In the genomic region with DNA sequence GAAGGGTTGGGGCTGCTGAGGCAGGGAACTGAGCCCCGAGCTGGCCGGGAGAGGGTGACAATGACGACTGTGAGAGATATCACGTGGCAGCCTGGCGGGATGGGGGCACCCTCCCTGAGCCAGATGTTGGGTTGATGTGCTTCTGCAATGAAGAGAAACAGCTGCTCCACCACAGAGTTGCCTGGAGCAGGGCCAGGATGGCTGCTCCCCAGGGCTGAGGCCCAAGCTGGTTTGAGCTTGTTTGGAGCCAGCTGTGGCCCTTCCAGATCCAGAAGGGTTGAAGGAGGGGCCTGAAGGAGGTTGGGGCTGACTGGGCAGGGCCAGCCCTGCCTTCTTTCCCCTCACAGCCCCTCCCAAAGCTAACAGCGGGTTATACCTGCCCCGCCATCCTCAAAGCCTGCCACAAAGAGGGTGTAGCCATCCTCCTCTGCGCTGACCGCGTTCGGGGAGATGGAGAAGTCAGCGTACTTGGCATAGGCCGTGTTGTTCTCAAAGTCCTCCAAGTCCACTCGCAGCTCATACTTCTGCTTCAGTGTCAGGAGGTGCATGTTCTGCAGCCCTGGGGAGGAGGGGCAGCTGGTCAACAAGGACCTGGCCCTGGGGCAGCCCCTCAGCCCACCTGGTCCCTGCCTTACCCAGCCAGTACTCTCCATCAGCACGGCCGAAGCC, we compare ENCODE assay signal across 1 cellular context.
TF ChIP-seq lines count a peak whose summit lies in the region.

No MANE protein-coding gene starts in this region.

TF ChIP-seq in K562, 482 proteins besides CTCF, POLR2A, EP300 and RAD21 (continued from another document and continues in another):
- no peak for TF ChIP-seq IFI16 (CRISPR knock-in tag; IDR thresholded peaks at IDR 0.05)
- TF ChIP-seq MEF2D (tag; conservative IDR thresholded peaks at IDR 0.05; ENCODE audit: low read depth), result no peak
- no peak for TF ChIP-seq FOXK1 (CRISPR knock-in tag; IDR thresholded peaks at IDR 0.05; ENCODE audit: borderline replicate concordance)
- TF ChIP-seq RAD51 (IDR thresholded peaks at IDR 0.05; ENCODE audit: borderline replicate concordance, low read depth), result 0 out of 2 replicates have a peak, but pooled peaks have one; percentile 31
- no peak for TF ChIP-seq BRD4 (IDR thresholded peaks at IDR 0.05)
- TF ChIP-seq ZNF699 (CRISPR knock-in tag; IDR thresholded peaks at IDR 0.05; ENCODE audit: insufficient replicate concordance), result no peak
- no peak for TF ChIP-seq ZBTB17 (CRISPR knock-in tag; IDR thresholded peaks at IDR 0.05)
- TF ChIP-seq KLF16 (IDR thresholded peaks at IDR 0.05), result peak; percentile 85
- TF ChIP-seq, protein P1, sequence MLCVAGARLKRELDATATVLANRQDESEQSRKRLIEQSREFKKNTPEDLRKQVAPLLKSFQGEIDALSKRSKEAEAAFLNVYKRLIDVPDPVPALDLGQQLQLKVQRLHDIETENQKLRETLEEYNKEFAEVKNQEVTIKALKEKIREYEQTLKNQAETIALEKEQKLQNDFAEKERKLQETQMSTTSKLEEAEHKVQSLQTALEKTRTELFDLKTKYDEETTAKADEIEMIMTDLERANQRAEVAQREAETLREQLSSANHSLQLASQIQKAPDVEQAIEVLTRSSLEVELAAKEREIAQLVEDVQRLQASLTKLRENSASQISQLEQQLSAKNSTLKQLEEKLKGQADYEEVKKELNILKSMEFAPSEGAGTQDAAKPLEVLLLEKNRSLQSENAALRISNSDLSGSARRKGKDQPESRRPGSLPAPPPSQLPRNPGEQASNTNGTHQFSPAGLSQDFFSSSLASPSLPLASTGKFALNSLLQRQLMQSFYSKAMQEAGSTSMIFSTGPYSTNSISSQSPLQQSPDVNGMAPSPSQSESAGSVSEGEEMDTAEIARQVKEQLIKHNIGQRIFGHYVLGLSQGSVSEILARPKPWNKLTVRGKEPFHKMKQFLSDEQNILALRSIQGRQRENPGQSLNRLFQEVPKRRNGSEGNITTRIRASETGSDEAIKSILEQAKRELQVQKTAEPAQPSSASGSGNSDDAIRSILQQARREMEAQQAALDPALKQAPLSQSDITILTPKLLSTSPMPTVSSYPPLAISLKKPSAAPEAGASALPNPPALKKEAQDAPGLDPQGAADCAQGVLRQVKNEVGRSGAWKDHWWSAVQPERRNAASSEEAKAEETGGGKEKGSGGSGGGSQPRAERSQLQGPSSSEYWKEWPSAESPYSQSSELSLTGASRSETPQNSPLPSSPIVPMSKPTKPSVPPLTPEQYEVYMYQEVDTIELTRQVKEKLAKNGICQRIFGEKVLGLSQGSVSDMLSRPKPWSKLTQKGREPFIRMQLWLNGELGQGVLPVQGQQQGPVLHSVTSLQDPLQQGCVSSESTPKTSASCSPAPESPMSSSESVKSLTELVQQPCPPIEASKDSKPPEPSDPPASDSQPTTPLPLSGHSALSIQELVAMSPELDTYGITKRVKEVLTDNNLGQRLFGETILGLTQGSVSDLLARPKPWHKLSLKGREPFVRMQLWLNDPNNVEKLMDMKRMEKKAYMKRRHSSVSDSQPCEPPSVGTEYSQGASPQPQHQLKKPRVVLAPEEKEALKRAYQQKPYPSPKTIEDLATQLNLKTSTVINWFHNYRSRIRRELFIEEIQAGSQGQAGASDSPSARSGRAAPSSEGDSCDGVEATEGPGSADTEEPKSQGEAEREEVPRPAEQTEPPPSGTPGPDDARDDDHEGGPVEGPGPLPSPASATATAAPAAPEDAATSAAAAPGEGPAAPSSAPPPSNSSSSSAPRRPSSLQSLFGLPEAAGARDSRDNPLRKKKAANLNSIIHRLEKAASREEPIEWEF (CRISPR knock-in tag; IDR thresholded peaks at IDR 0.05), result no peak
- no peak for TF ChIP-seq ZNF23 (CRISPR knock-in tag; IDR thresholded peaks at IDR 0.05)
- TF ChIP-seq, protein P2, sequence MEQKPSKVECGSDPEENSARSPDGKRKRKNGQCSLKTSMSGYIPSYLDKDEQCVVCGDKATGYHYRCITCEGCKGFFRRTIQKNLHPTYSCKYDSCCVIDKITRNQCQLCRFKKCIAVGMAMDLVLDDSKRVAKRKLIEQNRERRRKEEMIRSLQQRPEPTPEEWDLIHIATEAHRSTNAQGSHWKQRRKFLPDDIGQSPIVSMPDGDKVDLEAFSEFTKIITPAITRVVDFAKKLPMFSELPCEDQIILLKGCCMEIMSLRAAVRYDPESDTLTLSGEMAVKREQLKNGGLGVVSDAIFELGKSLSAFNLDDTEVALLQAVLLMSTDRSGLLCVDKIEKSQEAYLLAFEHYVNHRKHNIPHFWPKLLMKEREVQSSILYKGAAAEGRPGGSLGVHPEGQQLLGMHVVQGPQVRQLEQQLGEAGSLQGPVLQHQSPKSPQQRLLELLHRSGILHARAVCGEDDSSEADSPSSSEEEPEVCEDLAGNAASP (IDR thresholded peaks at IDR 0.05), result no peak
- TF ChIP-seq NR2C2 (CRISPR knock-in tag; IDR thresholded peaks at IDR 0.05), result no peak
- no peak for TF ChIP-seq NR2C2 (tag; IDR thresholded peaks at IDR 0.05)
- TF ChIP-seq KDM1A (IDR thresholded peaks at IDR 0.05), result no peak
- peak; percentile 22; the same call in 1 of the 2 replicates for TF ChIP-seq BHLHE40 (IDR thresholded peaks at IDR 0.05; ENCODE audit: low read length)
- no peak for TF ChIP-seq HOXB6 (CRISPR knock-in tag; IDR thresholded peaks at IDR 0.05; ENCODE audit: borderline replicate concordance)
- TF ChIP-seq, protein P3, sequence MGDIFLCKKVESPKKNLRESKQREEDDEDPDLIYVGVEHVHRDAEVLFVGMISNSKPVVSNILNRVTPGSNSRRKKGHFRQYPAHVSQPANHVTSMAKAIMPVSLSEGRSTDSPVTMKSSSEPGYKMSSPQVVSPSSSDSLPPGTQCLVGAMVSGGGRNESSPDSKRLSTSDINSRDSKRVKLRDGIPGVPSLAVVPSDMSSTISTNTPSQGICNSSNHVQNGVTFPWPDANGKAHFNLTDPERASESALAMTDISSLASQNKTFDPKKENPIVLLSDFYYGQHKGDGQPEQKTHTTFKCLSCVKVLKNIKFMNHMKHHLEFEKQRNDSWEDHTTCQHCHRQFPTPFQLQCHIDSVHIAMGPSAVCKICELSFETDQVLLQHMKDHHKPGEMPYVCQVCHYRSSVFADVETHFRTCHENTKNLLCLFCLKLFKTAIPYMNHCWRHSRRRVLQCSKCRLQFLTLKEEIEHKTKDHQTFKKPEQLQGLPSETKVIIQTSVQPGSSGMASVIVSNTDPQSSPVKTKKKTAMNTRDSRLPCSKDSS (IDR thresholded peaks at IDR 0.05; ENCODE audit: low read depth, partially characterized antibody), result no peak
- TF ChIP-seq, protein P4, sequence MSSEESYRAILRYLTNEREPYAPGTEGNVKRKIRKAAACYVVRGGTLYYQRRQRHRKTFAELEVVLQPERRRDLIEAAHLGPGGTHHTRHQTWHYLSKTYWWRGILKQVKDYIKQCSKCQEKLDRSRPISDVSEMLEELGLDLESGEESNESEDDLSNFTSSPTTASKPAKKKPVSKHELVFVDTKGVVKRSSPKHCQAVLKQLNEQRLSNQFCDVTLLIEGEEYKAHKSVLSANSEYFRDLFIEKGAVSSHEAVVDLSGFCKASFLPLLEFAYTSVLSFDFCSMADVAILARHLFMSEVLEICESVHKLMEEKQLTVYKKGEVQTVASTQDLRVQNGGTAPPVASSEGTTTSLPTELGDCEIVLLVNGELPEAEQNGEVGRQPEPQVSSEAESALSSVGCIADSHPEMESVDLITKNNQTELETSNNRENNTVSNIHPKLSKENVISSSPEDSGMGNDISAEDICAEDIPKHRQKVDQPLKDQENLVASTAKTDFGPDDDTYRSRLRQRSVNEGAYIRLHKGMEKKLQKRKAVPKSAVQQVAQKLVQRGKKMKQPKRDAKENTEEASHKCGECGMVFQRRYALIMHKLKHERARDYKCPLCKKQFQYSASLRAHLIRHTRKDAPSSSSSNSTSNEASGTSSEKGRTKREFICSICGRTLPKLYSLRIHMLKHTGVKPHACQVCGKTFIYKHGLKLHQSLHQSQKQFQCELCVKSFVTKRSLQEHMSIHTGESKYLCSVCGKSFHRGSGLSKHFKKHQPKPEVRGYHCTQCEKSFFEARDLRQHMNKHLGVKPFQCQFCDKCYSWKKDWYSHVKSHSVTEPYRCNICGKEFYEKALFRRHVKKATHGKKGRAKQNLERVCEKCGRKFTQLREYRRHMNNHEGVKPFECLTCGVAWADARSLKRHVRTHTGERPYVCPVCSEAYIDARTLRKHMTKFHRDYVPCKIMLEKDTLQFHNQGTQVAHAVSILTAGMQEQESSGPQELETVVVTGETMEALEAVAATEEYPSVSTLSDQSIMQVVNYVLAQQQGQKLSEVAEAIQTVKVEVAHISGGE (CRISPR knock-in tag; IDR thresholded peaks at IDR 0.05), result no peak
- TF ChIP-seq, protein P5, sequence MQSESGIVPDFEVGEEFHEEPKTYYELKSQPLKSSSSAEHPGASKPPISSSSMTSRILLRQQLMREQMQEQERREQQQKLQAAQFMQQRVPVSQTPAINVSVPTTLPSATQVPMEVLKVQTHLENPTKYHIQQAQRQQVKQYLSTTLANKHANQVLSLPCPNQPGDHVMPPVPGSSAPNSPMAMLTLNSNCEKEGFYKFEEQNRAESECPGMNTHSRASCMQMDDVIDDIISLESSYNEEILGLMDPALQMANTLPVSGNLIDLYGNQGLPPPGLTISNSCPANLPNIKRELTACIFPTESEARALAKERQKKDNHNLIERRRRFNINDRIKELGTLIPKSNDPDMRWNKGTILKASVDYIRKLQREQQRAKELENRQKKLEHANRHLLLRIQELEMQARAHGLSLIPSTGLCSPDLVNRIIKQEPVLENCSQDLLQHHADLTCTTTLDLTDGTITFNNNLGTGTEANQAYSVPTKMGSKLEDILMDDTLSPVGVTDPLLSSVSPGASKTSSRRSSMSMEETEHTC (IDR thresholded peaks at IDR 0.05), result no peak
- TF ChIP-seq C11orf30 (IDR thresholded peaks at IDR 0.05; ENCODE audit: low read depth), result no peak
- no peak for TF ChIP-seq SP2 (IDR thresholded peaks at IDR 0.05; ENCODE audit: extremely low read depth, low read depth, low read length, poor library complexity, severe bottlenecking)
- TF ChIP-seq CBX2 (IDR thresholded peaks at IDR 0.05; ENCODE audit: insufficient read depth, low read length, poor library complexity, severe bottlenecking), result no peak
- no peak for TF ChIP-seq SIN3A (IDR thresholded peaks at IDR 0.05; ENCODE audit: borderline replicate concordance in 2 of 2, control insufficient read depth in 1 of 2, low read depth in 2 of 2, low read length in 2 of 2)
- TF ChIP-seq HDAC6 (IDR thresholded peaks at IDR 0.05; ENCODE audit: low read depth, low read length), result no peak
- TF ChIP-seq TRIM28 (IDR thresholded peaks at IDR 0.05), result no peak
- TF ChIP-seq ZNF232 (CRISPR knock-in tag; IDR thresholded peaks at IDR 0.05), result no peak
- TF ChIP-seq ZNF589 (CRISPR knock-in tag; IDR thresholded peaks at IDR 0.05; ENCODE audit: low read depth), result no peak
- no peak for TF ChIP-seq RNF2 (IDR thresholded peaks at IDR 0.05)
- TF ChIP-seq FUS (optimal IDR thresholded peaks at IDR 0.05; ENCODE audit: low read depth, low read length), result no peak
- TF ChIP-seq ETV5 (CRISPR knock-in tag; IDR thresholded peaks at IDR 0.05; ENCODE audit: low read depth), result no peak
- TF ChIP-seq SMAD3 (CRISPR knock-in tag; conservative IDR thresholded peaks at IDR 0.05), result no peak
- no peak for TF ChIP-seq NRF1 (conservative IDR thresholded peaks at IDR 0.05 in 1 of 2, IDR thresholded peaks at IDR 0.05 in 1 of 2)
- TF ChIP-seq CBFA2T2 (conservative IDR thresholded peaks at IDR 0.05), result 0 out of 2 replicates have a peak, but pooled peaks have one; percentile 14
- TF ChIP-seq RBM22 (IDR thresholded peaks at IDR 0.05; ENCODE audit: low read depth, low read length, poor library complexity, severe bottlenecking), result no peak
- TF ChIP-seq, protein P6, sequence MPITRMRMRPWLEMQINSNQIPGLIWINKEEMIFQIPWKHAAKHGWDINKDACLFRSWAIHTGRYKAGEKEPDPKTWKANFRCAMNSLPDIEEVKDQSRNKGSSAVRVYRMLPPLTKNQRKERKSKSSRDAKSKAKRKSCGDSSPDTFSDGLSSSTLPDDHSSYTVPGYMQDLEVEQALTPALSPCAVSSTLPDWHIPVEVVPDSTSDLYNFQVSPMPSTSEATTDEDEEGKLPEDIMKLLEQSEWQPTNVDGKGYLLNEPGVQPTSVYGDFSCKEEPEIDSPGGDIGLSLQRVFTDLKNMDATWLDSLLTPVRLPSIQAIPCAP (CRISPR knock-in tag; IDR thresholded peaks at IDR 0.05; ENCODE audit: borderline replicate concordance), result no peak
- TF ChIP-seq BCL6 (CRISPR knock-in tag; IDR thresholded peaks at IDR 0.05), result no peak
- no peak for TF ChIP-seq TAF9B (IDR thresholded peaks at IDR 0.05; ENCODE audit: partially characterized antibody)
- TF ChIP-seq PHB (CRISPR knock-in tag; IDR thresholded peaks at IDR 0.05), result no peak
- TF ChIP-seq, protein P7, sequence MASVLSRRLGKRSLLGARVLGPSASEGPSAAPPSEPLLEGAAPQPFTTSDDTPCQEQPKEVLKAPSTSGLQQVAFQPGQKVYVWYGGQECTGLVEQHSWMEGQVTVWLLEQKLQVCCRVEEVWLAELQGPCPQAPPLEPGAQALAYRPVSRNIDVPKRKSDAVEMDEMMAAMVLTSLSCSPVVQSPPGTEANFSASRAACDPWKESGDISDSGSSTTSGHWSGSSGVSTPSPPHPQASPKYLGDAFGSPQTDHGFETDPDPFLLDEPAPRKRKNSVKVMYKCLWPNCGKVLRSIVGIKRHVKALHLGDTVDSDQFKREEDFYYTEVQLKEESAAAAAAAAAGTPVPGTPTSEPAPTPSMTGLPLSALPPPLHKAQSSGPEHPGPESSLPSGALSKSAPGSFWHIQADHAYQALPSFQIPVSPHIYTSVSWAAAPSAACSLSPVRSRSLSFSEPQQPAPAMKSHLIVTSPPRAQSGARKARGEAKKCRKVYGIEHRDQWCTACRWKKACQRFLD (CRISPR knock-in tag; IDR thresholded peaks at IDR 0.05), result 0 out of 2 replicates have a peak, but pooled peaks have one; percentile 25
- TF ChIP-seq L3MBTL2 (IDR thresholded peaks at IDR 0.05), result peak; percentile 29; the same call in 1 of the 2 replicates
